Comparison of ENCODE assay signal across 9 cellular contexts in the genomic region with DNA sequence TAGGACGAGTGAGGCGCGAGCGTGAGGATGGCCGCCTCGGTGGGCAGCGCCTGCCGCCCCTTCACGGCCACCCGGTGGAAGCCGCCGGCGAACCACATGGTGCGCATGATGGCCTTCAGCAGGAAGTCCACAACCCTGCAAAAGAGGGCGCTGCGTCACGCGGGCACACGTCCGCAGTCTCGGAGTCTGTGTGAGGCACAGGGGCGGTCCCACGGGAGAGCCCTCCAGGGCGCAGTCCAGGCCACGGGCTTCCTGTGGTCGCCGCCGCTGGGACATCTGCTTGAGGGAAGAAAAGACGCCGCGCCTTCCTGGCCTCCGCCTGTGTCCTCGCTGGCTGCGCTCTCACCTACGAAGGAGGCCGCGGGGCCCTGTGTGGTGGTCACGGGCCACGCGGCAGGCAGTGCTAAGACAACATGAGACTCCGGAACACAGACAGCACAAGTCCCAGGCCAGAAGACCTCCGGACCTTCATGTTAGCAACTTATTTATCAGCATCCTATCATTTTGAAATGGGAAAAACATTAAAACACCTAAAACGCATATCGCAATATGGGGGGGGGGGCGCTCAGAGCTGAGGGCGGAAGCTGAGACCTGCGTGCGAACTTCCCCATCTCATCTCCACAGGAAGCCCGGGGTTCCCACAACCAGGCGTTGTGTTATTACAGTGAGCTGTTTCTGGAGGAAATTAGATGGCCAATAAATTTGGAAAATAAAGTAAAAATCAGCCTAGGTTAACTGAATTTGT. TPM values are rescaled to one million over a fixed set of nuclear protein-coding genes. Genes with fewer than 3 reads are reported as not detected.
DNase-seq lines count a peak whose midpoint lies in the region; ATAC-seq lines count a peak whose summit lies in the region.
"Had no signal": no experiment of that assay in that cellular context is flagged by ENCODE, and none has a peak within 500 bp of the region (broad histone marks: within the 10 kb centered on the region; RNA-seq: fewer than 3 reads in every experiment).

No MANE protein-coding gene starts in this region.

- no peaks in the 10 kb centered on the region for H3K9me3 Mint-ChIP-seq in activated CD4-positive, alpha-beta T cell treated with anti-CD3 and anti-CD28 coated beads for 36 hours (ENCODE audit: low read depth)
- no peaks in the 10 kb centered on the region for H3K9me3 Mint-ChIP-seq in activated CD8-positive, alpha-beta memory T cell treated with anti-CD3 and anti-CD28 coated beads, Interleukin-2, amount 10 ng/mL, durations not matched to agents 7 days and 5 days (ENCODE audit: low read depth)
- peaks cover 0 to 2% of the 10 kb centered on the region in 2 donors for H3K9me3 Mint-ChIP-seq in stimulated activated naive B cell treated with anti-CD40 and anti-IgM and Interleukin-4, amounts not matched to agents 10 μg/mL and 1 μg/mL and 100 μg/mL, for 72 hours

- POLR2A ChIA-PET in activated CD4-positive, alpha-beta T cell treated with anti-CD3 and anti-CD28 coated beads for 36 hours (lab: Charles Lee): no interaction called here

- H3K27ac Mint-ChIP-seq in activated CD4-positive, alpha-beta T cell treated with anti-CD3 and anti-CD28 coated beads for 36 hours: peak overlapping the region; percentile 77
- H3K27ac Mint-ChIP-seq in activated CD8-positive, alpha-beta memory T cell treated with anti-CD3 and anti-CD28 coated beads, Interleukin-2, amount 10 ng/mL, durations not matched to agents 7 days and 5 days: peak overlapping the region; percentile 66
- peak overlapping the region; percentile 98 for H3K27ac Mint-ChIP-seq in stimulated activated naive B cell treated with anti-CD40 and anti-IgM and Interleukin-4, amounts not matched to agents 10 μg/mL and 1 μg/mL and 100 μg/mL, for 72 hours

- H3K27me3 Mint-ChIP-seq in activated CD4-positive, alpha-beta T cell treated with anti-CD3 and anti-CD28 coated beads for 36 hours: no peaks in the 10 kb centered on the region
- H3K27me3 Mint-ChIP-seq in activated CD8-positive, alpha-beta memory T cell treated with anti-CD3 and anti-CD28 coated beads, Interleukin-2, amount 10 ng/mL, durations not matched to agents 7 days and 5 days: no peaks in the 10 kb centered on the region
- H3K27me3 Mint-ChIP-seq in stimulated activated naive B cell treated with anti-CD40 and anti-IgM and Interleukin-4, amounts not matched to agents 10 μg/mL and 1 μg/mL and 100 μg/mL, for 72 hours: no peaks in the 10 kb centered on the region

- ATAC-seq in activated CD4-positive, alpha-beta T cell treated with anti-CD3 and anti-CD28 coated beads for 36 hours: peak; percentile 65
- ATAC-seq in HG03066 (IDR thresholded peaks at IDR 0.05; ENCODE audit: low read depth, unreplicated experiment): peak; percentile 27
- ATAC-seq in activated CD8-positive, alpha-beta memory T cell treated with anti-CD3 and anti-CD28 coated beads, Interleukin-2, amount 10 ng/mL, durations not matched to agents 7 days and 5 days: peak; percentile 58
- ATAC-seq in stimulated activated naive B cell treated with anti-CD40 and anti-IgM and Interleukin-4, amounts not matched to agents 10 μg/mL and 1 μg/mL and 100 μg/mL, for 72 hours (replicated peaks): peak; percentile 24 to 26

- peaks cover 50% of the 10 kb centered on the region for H3K36me3 Mint-ChIP-seq in activated CD4-positive, alpha-beta T cell treated with anti-CD3 and anti-CD28 coated beads for 36 hours (ENCODE audit: low read depth)
- H3K36me3 Mint-ChIP-seq in activated CD8-positive, alpha-beta memory T cell treated with anti-CD3 and anti-CD28 coated beads, Interleukin-2, amount 10 ng/mL, durations not matched to agents 7 days and 5 days: peaks cover 34% of the 10 kb centered on the region
- H3K36me3 Mint-ChIP-seq in stimulated activated naive B cell treated with anti-CD40 and anti-IgM and Interleukin-4, amounts not matched to agents 10 μg/mL and 1 μg/mL and 100 μg/mL, for 72 hours: peaks cover 69 to 89% of the 10 kb centered on the region in 2 donors

- H3K4me1 Mint-ChIP-seq in activated CD4-positive, alpha-beta T cell treated with anti-CD3 and anti-CD28 coated beads for 36 hours: peaks cover 43% of the 10 kb centered on the region
- peaks cover 73% of the 10 kb centered on the region for H3K4me1 Mint-ChIP-seq in activated CD8-positive, alpha-beta memory T cell treated with anti-CD3 and anti-CD28 coated beads, Interleukin-2, amount 10 ng/mL, durations not matched to agents 7 days and 5 days
- peaks cover 82 to 100% of the 10 kb centered on the region in 2 donors for H3K4me1 Mint-ChIP-seq in stimulated activated naive B cell treated with anti-CD40 and anti-IgM and Interleukin-4, amounts not matched to agents 10 μg/mL and 1 μg/mL and 100 μg/mL, for 72 hours

- peak overlapping the region; percentile 56 for H3K4me3 Mint-ChIP-seq in activated CD4-positive, alpha-beta T cell treated with anti-CD3 and anti-CD28 coated beads for 36 hours
- H3K4me3 Mint-ChIP-seq in activated CD8-positive, alpha-beta memory T cell treated with anti-CD3 and anti-CD28 coated beads, Interleukin-2, amount 10 ng/mL, durations not matched to agents 7 days and 5 days: peak overlapping the region; percentile 48
- H3K4me3 Mint-ChIP-seq in stimulated activated naive B cell treated with anti-CD40 and anti-IgM and Interleukin-4, amounts not matched to agents 10 μg/mL and 1 μg/mL and 100 μg/mL, for 72 hours: peak overlapping the region; percentile 76

- intact Hi-C loops in activated CD4-positive, alpha-beta T cell treated with anti-CD3 and anti-CD28 coated beads for 36 hours (cut with DNase I, micrococcal nuclease): no loop called here

- CTCF ChIA-PET in activated CD4-positive, alpha-beta T cell treated with anti-CD3 and anti-CD28 coated beads for 36 hours (lab: Charles Lee): interaction anchor here (0.6 kb wide), 1 partner anchor 27 kb away, joined by 3 read pairs; no protein-coding TSS in a partner anchor
- CTCF ChIA-PET in activated CD8-positive, alpha-beta memory T cell treated with anti-CD3 and anti-CD28 coated beads, Interleukin-2, amount 10 ng/mL, durations not matched to agents 7 days and 5 days (lab: Charles Lee): interaction anchor here (0.7 kb wide), 1 partner anchor 24 kb away, joined by 3 read pairs; no protein-coding TSS in a partner anchor

- peak; percentile 56 for DNase-seq in activated CD4-positive, alpha-beta T cell treated with anti-CD3 and anti-CD28 coated beads for 36 hours
- no peak for DNase-seq in activated CD4-positive, alpha-beta T cell treated with anti-CD3 and anti-CD28 coated beads for 48 hours
- peak; percentile 61 for DNase-seq in activated CD8-positive, alpha-beta memory T cell treated with anti-CD3 and anti-CD28 coated beads, Interleukin-2, amount 10 ng/mL, durations not matched to agents 7 days and 5 days
- DNase-seq in stimulated activated naive B cell treated with anti-CD40 and anti-IgM and Interleukin-4, amounts not matched to agents 10 μg/mL and 1 μg/mL and 100 μg/mL, for 72 hours: peak; percentile 76
- DNase-seq in islet precursor cell: no peak
- no peak for DNase-seq in stimulated activated CD4-positive, alpha-beta T cell treated with anti-CD3 and anti-CD28 coated beads, Interleukin-1b, Interleukin-23, amount 100 ng/mL, for 48 hours
- no peak for DNase-seq in NCI-H1436 treated with DMSO at 0.1 percent for 48 hours (lab: John Stamatoyannopoulos, UW)

RNA-seq across cellular contexts. Expression of gene LPCAT1, which starts 28.8 kb away (rescaled TPM):
- 10 to 100 TPM; 42.5 to 54.5 TPM for total RNA-seq in activated CD4-positive, alpha-beta T cell treated with anti-CD3 and anti-CD28 coated beads for 36 hours
- total RNA-seq in activated CD8-positive, alpha-beta memory T cell treated with anti-CD3 and anti-CD28 coated beads, Interleukin-2, amount 10 ng/mL, durations not matched to agents 7 days and 5 days: 10 to 100 TPM; 83.8 to 85.3 TPM

RNA-seq across cellular contexts. Expression of gene SLC6A3, which starts 49.7 kb away (rescaled TPM):
- total RNA-seq in activated CD4-positive, alpha-beta T cell treated with anti-CD3 and anti-CD28 coated beads for 36 hours: not detected
- total RNA-seq in activated CD8-positive, alpha-beta memory T cell treated with anti-CD3 and anti-CD28 coated beads, Interleukin-2, amount 10 ng/mL, durations not matched to agents 7 days and 5 days: under 1 TPM; 0.07 to 0.23 TPM
- total RNA-seq: NCI-H460 had no signal

Comparison
In these comparisons a context has a peak if more than half of its experiments do, and no peak if none do; other contexts are left out.
1. DNase-seq: peak in activated CD4-positive, alpha-beta T cell treated with anti-CD3 and anti-CD28 coated beads for 36 hours (single experiment), activated CD8-positive, alpha-beta memory T cell treated with anti-CD3 and anti-CD28 coated beads, Interleukin-2, amount 10 ng/mL, durations not matched to agents 7 days and 5 days (single experiment) and stimulated activated naive B cell treated with anti-CD40 and anti-IgM and Interleukin-4, amounts not matched to agents 10 μg/mL and 1 μg/mL and 100 μg/mL, for 72 hours (single experiment); none in activated CD4-positive, alpha-beta T cell treated with anti-CD3 and anti-CD28 coated beads for 48 hours (single experiment), islet precursor cell (single experiment), stimulated activated CD4-positive, alpha-beta T cell treated with anti-CD3 and anti-CD28 coated beads, Interleukin-1b, Interleukin-23, amount 100 ng/mL, for 48 hours (single experiment) and NCI-H1436 treated with DMSO at 0.1 percent for 48 hours (single experiment).
2. Peak in every context shown above with its lines, with median percentiles within 50 percentile points of each other: ATAC-seq, H3K27ac Mint-ChIP-seq and H3K4me3 Mint-ChIP-seq.